16 cellular contexts compared by ENCODE assay signal in genomic region chr12:32512910-32513309, GRCh38.
DNase-seq lines count a peak whose midpoint lies in the region; ATAC-seq and TF ChIP-seq lines count a peak whose summit lies in the region.
"Had no signal": no experiment of that assay in that cellular context is flagged by ENCODE, and none has a peak within 500 bp of the region (broad histone marks: within the 10 kb centered on the region; RNA-seq: fewer than 3 reads in every experiment).

No MANE protein-coding gene starts in this region.

- H3K27me3 Mint-ChIP-seq in glutamatergic neuron (ENCODE audit: unreplicated experiment) = no peaks in the 10 kb centered on the region

- intact Hi-C loops in left ventricle myocardium superior (cut with micrococcal nuclease) = no loop called here
- intact Hi-C loops in cardiac septum (cut with DNase I) = no loop called here
- intact Hi-C loops in mucosa of descending colon (cut with DNase I, micrococcal nuclease) = no loop called here

- no peak overlapping the region for H3K27ac ChIP-seq in SJCRH30
- H3K27ac ChIP-seq: 22Rv1, BLaER1 had no signal

- H3K4me1 ChIP-seq in mucosa of descending colon (ENCODE audit: low read depth) (peaks cover 9% of the 10 kb centered on the region), SJCRH30 (no peaks in the 10 kb centered on the region; the same call in 1 of the 2 replicates)

- peaks cover 43% of the 10 kb centered on the region for H3K4me1 Mint-ChIP-seq in glutamatergic neuron (ENCODE audit: low read depth, unreplicated experiment)
- H3K4me1 Mint-ChIP-seq: CD8-positive, alpha-beta memory T cell had no signal

- H3K27ac Mint-ChIP-seq in glutamatergic neuron (ENCODE audit: unreplicated experiment) = no peak overlapping the region
- H3K27ac Mint-ChIP-seq: CD8-positive, alpha-beta memory T cell had no signal

- H3K4me3 ChIP-seq in mucosa of descending colon (no peak overlapping the region), SJCRH30 (no peak overlapping the region)
- H3K4me3 ChIP-seq: BLaER1 had no signal

- peaks cover 2% of the 10 kb centered on the region for H3K9me3 Mint-ChIP-seq in glutamatergic neuron (ENCODE audit: unreplicated experiment)
- H3K9me3 Mint-ChIP-seq: CD8-positive, alpha-beta memory T cell had no signal

- H3K36me3 ChIP-seq in mucosa of descending colon (ENCODE audit: low read depth) = no peaks in the 10 kb centered on the region
- H3K36me3 ChIP-seq in SJCRH30 = no peaks in the 10 kb centered on the region
- H3K36me3 ChIP-seq: BLaER1 had no signal

- TF ChIP-seq CTCF in glutamatergic neuron (IDR thresholded peaks at IDR 0.05; ENCODE audit: partially characterized antibody, unreplicated experiment) = no peak
- TF ChIP-seq CTCF in mucosa of descending colon (IDR thresholded peaks at IDR 0.05) = no peak

- ATAC-seq in left ventricle myocardium superior (peak; percentile 31), mucosa of descending colon (peak; percentile 90), HG03280 (IDR thresholded peaks at IDR 0.05; ENCODE audit: unreplicated experiment) (no peak), GM18907 (IDR thresholded peaks at IDR 0.05; ENCODE audit: unreplicated experiment) (no peak)

- peak overlapping the region; percentile 21 for H3K4me3 Mint-ChIP-seq in glutamatergic neuron (ENCODE audit: unreplicated experiment)
- H3K4me3 Mint-ChIP-seq: CD8-positive, alpha-beta memory T cell had no signal

- no peak for DNase-seq in left ventricle myocardium superior
- no peak for DNase-seq in cardiac septum (ENCODE audit: low spot score)
- no peak for DNase-seq in glutamatergic neuron
- DNase-seq in mucosa of descending colon = no peak
- DNase-seq in NCI-H1048 (lab: John Stamatoyannopoulos, UW) = no peak
- no peak for DNase-seq in SJCRH30
- DNase-seq: AML-193; Caco-2; CD8-positive, alpha-beta memory T cell; DMS53; GF-D8; H7 had no signal

- no peaks in the 10 kb centered on the region for H3K36me3 Mint-ChIP-seq in glutamatergic neuron (ENCODE audit: unreplicated experiment)
- H3K36me3 Mint-ChIP-seq: CD8-positive, alpha-beta memory T cell had no signal

- H3K27me3 ChIP-seq in SJCRH30 = no peaks in the 10 kb centered on the region
- H3K27me3 ChIP-seq: BLaER1 had no signal

- H3K9me3 ChIP-seq in mucosa of descending colon (no peaks in the 10 kb centered on the region), SJCRH30 (replicated peaks) (no peaks in the 10 kb centered on the region)
- H3K9me3 ChIP-seq: BLaER1, Caco-2 had no signal

Comparison
In these comparisons a context has a peak if more than half of its experiments do, and no peak if none do; other contexts are left out.
1. ATAC-seq: peak in left ventricle myocardium superior (single experiment) and mucosa of descending colon (single experiment); none in HG03280 (single experiment) and GM18907 (single experiment).